ENCODE assay signal across 8 cellular contexts in genomic region chr14:50335989-50336391, GRCh38. TPM values are rescaled to one million over a fixed set of nuclear protein-coding genes. Genes with fewer than 3 reads are reported as not detected.
DNase-seq lines count a peak whose midpoint lies in the region; ATAC-seq and TF ChIP-seq lines count a peak whose summit lies in the region.

No MANE protein-coding gene starts in this region.

- H3K9me3 ChIP-seq in right atrium auricular region, result no peaks in the 10 kb centered on the region
- H3K9me3 ChIP-seq in sigmoid colon, result no peaks in the 10 kb centered on the region

- no peak for TF ChIP-seq EP300 in sigmoid colon (IDR thresholded peaks at IDR 0.05)

- TF ChIP-seq CTCF in WI38 (IDR thresholded peaks at IDR 0.05; ENCODE audit: low read depth, low read length), result no peak
- TF ChIP-seq CTCF in right atrium auricular region (IDR thresholded peaks at IDR 0.05), result no peak
- TF ChIP-seq CTCF in sigmoid colon (IDR thresholded peaks at IDR 0.05), result no peak

- DNase-seq in activated T-cell treated with anti-CD3 and anti-CD28 coated beads, Interleukin-2, amount 50 U/mL, for 72 hours, result no peak
- DNase-seq in activated T-cell treated with anti-CD3 and anti-CD28 coated beads, Interleukin-2, amount 50 U/mL, for 48 hours, result no peak
- DNase-seq in right atrium auricular region (ENCODE audit: low spot score), result no peak
- DNase-seq in sigmoid colon, result no peak
- DNase-seq in activated T-helper 1 cell treated with anti-CD3 and anti-CD28 coated beads, Interleukin-12 subunit alpha, Interleukin-12 subunit beta, Interleukin-2, Interleukin-4 antibody, amounts not matched to agents 30 ng/mL and 10 ng/mL and 1 ng/mL, durations not matched to agents 14 hours and 24 hours and 36 hours (ENCODE audit: low spot score), result no peak

- peak overlapping the region; percentile 19 to 69 for H3K4me3 Mint-ChIP-seq in activated T-cell treated with anti-CD3 and anti-CD28 coated beads, Interleukin-2, amount 50 U/mL, for 72 hours
- no peak overlapping the region for H3K4me3 Mint-ChIP-seq in activated T-helper 1 cell treated with anti-CD3 and anti-CD28 coated beads, Interleukin-12 subunit alpha, Interleukin-12 subunit beta, Interleukin-2, Interleukin-4 antibody, amounts not matched to agents 30 ng/mL and 10 ng/mL and 1 ng/mL, durations not matched to agents 14 hours and 24 hours and 36 hours

- peak overlapping the region; percentile 19 for H3K27ac Mint-ChIP-seq in activated T-cell treated with anti-CD3 and anti-CD28 coated beads, Interleukin-2, amount 50 U/mL, for 72 hours
- H3K27ac Mint-ChIP-seq in activated T-helper 1 cell treated with anti-CD3 and anti-CD28 coated beads, Interleukin-12 subunit alpha, Interleukin-12 subunit beta, Interleukin-2, Interleukin-4 antibody, amounts not matched to agents 30 ng/mL and 10 ng/mL and 1 ng/mL, durations not matched to agents 14 hours and 24 hours and 36 hours, result no peak overlapping the region

- H3K9me3 Mint-ChIP-seq in activated T-cell treated with anti-CD3 and anti-CD28 coated beads, Interleukin-2, amount 50 U/mL, for 72 hours, result no peaks in the 10 kb centered on the region
- H3K9me3 Mint-ChIP-seq in activated T-helper 1 cell treated with anti-CD3 and anti-CD28 coated beads, Interleukin-12 subunit alpha, Interleukin-12 subunit beta, Interleukin-2, Interleukin-4 antibody, amounts not matched to agents 30 ng/mL and 10 ng/mL and 1 ng/mL, durations not matched to agents 14 hours and 24 hours and 36 hours, result no peaks in the 10 kb centered on the region

- H3K4me1 ChIP-seq in right atrium auricular region (peaks cover 0 to 26% of the 10 kb centered on the region in 2 donors), sigmoid colon (peaks cover 0 to 73% (median 36%) of the 10 kb centered on the region in 4 donors)

- WGBS in sigmoid colon, 2 donors, result 37 to 78% methylated on average over 6 of the region's 6 CpGs

- peak; percentile 23 to 44 for ATAC-seq in activated T-cell treated with anti-CD3 and anti-CD28 coated beads, Interleukin-2, amount 50 U/mL, for 72 hours (replicated peaks in 1 of 2)
- ATAC-seq in HG03378 (IDR thresholded peaks at IDR 0.05; ENCODE audit: unreplicated experiment) (no peak), HG02642 (IDR thresholded peaks at IDR 0.05; ENCODE audit: poor library complexity, unreplicated experiment) (no peak)

- intact Hi-C loops in sigmoid colon (cut with DNase I), result no loop called here
- intact Hi-C loops in activated T-helper 1 cell treated with anti-CD3 and anti-CD28 coated beads, Interleukin-12 subunit alpha, Interleukin-12 subunit beta, Interleukin-2, Interleukin-4 antibody, amounts not matched to agents 30 ng/mL and 10 ng/mL and 1 ng/mL, durations not matched to agents 14 hours and 24 hours and 36 hours (cut with micrococcal nuclease), result no loop called here

- TF ChIP-seq POLR2A in sigmoid colon (IDR thresholded peaks at IDR 0.05), result no peak

- H3K4me3 ChIP-seq in WI38 (ENCODE audit: low read depth, low read length) (peak overlapping the region; percentile 3; the same call in 1 of the 2 replicates), right atrium auricular region (no peak overlapping the region), sigmoid colon (no peak overlapping the region)

- no peaks in the 10 kb centered on the region for H3K27me3 Mint-ChIP-seq in activated T-cell treated with anti-CD3 and anti-CD28 coated beads, Interleukin-2, amount 50 U/mL, for 72 hours (ENCODE audit: low read depth)
- H3K27me3 Mint-ChIP-seq in activated T-helper 1 cell treated with anti-CD3 and anti-CD28 coated beads, Interleukin-12 subunit alpha, Interleukin-12 subunit beta, Interleukin-2, Interleukin-4 antibody, amounts not matched to agents 30 ng/mL and 10 ng/mL and 1 ng/mL, durations not matched to agents 14 hours and 24 hours and 36 hours (ENCODE audit: insufficient read depth), result no peaks in the 10 kb centered on the region

- peaks cover 14% of the 10 kb centered on the region for H3K4me1 Mint-ChIP-seq in activated T-cell treated with anti-CD3 and anti-CD28 coated beads, Interleukin-2, amount 50 U/mL, for 72 hours (ENCODE audit: low read depth)
- H3K4me1 Mint-ChIP-seq in activated T-helper 1 cell treated with anti-CD3 and anti-CD28 coated beads, Interleukin-12 subunit alpha, Interleukin-12 subunit beta, Interleukin-2, Interleukin-4 antibody, amounts not matched to agents 30 ng/mL and 10 ng/mL and 1 ng/mL, durations not matched to agents 14 hours and 24 hours and 36 hours (ENCODE audit: low read depth), result peaks cover 15% of the 10 kb centered on the region

- H3K27ac ChIP-seq in right atrium auricular region (peak overlapping the region; percentile 70 to 77), sigmoid colon (peak overlapping the region; percentile 64 to 76 (median 70))

- H3K36me3 ChIP-seq in right atrium auricular region, result no peaks in the 10 kb centered on the region
- peaks cover 0 to 25% (median 5%) of the 10 kb centered on the region in 4 donors for H3K36me3 ChIP-seq in sigmoid colon

- H3K27me3 ChIP-seq in right atrium auricular region (no peaks in the 10 kb centered on the region), sigmoid colon (no peaks in the 10 kb centered on the region)

- no peaks in the 10 kb centered on the region for H3K36me3 Mint-ChIP-seq in activated T-cell treated with anti-CD3 and anti-CD28 coated beads, Interleukin-2, amount 50 U/mL, for 72 hours (ENCODE audit: insufficient read depth in 2 of 2)
- H3K36me3 Mint-ChIP-seq in activated T-helper 1 cell treated with anti-CD3 and anti-CD28 coated beads, Interleukin-12 subunit alpha, Interleukin-12 subunit beta, Interleukin-2, Interleukin-4 antibody, amounts not matched to agents 30 ng/mL and 10 ng/mL and 1 ng/mL, durations not matched to agents 14 hours and 24 hours and 36 hours (ENCODE audit: low read depth), result peaks cover 10% of the 10 kb centered on the region

RNA-seq across cellular contexts. Expression of gene DMAC2L, which starts 23.9 kb away (rescaled TPM):
- total RNA-seq in activated T-cell treated with anti-CD3 and anti-CD28 coated beads, Interleukin-2, amount 50 U/mL, for 72 hours, result 10 to 100 TPM; 18.2 to 18.9 TPM
- 10 to 100 TPM; 10.1 to 22.8 TPM for total RNA-seq in right atrium auricular region
- total RNA-seq in sigmoid colon, result 10 to 100 TPM; 12.2 to 37.1 (median 28.5) TPM
- 10 to 100 TPM; 15.2 to 30.0 (median 19.4) TPM for polyA plus RNA-seq in sigmoid colon
- 14.4 and 17.9 TPM in 2 replicates for total RNA-seq in activated T-helper 1 cell treated with anti-CD3 and anti-CD28 coated beads, Interleukin-12 subunit alpha, Interleukin-12 subunit beta, Interleukin-2, Interleukin-4 antibody, amounts not matched to agents 30 ng/mL and 10 ng/mL and 1 ng/mL, durations not matched to agents 14 hours and 24 hours and 36 hours

RNA-seq across cellular contexts. Expression of gene L2HGDH, which starts 24.0 kb away (rescaled TPM):
- 10 to 100 TPM; 11.2 to 18.2 TPM for total RNA-seq in activated T-cell treated with anti-CD3 and anti-CD28 coated beads, Interleukin-2, amount 50 U/mL, for 72 hours
- total RNA-seq in right atrium auricular region (1 to 10 TPM; 4.0 to 8.3 TPM), sigmoid colon (1 to 10 TPM; 2.7 to 6.3 (median 3.6) TPM)
- 1 to 10 TPM; 3.6 to 6.7 (median 5.7) TPM for polyA plus RNA-seq in sigmoid colon
- total RNA-seq in activated T-helper 1 cell treated with anti-CD3 and anti-CD28 coated beads, Interleukin-12 subunit alpha, Interleukin-12 subunit beta, Interleukin-2, Interleukin-4 antibody, amounts not matched to agents 30 ng/mL and 10 ng/mL and 1 ng/mL, durations not matched to agents 14 hours and 24 hours and 36 hours, result 14.7 and 16.2 TPM in 2 replicates

Comparison
In these comparisons a context has a peak if more than half of its experiments do, and no peak if none do; other contexts are left out.
1. ATAC-seq: peak in activated T-cell treated with anti-CD3 and anti-CD28 coated beads, Interleukin-2, amount 50 U/mL, for 72 hours (2 of 2); none in HG03378 (single experiment) and HG02642 (single experiment).